ENCODE assay signal across 8 cellular contexts in genomic region chr7:1811850-1812692, GRCh38.
A peak's percentile ranks its signal among the peaks of the same experiment; 100 is the strongest.
DNase-seq lines count a peak whose midpoint lies in the region; ATAC-seq, FAIRE-seq and TF ChIP-seq lines count a peak whose summit lies in the region.

No MANE protein-coding gene starts in this region.

- H3K4me1 Mint-ChIP-seq in CD4-positive, CD25-positive, alpha-beta regulatory T cell = no peaks in the 10 kb centered on the region
- no peaks in the 10 kb centered on the region for H3K4me1 Mint-ChIP-seq in activated T-cell treated with anti-CD3 and anti-CD28 coated beads, Interleukin-2, amount 50 U/mL, for 24 hours (ENCODE audit: low read depth)

- no peak for ATAC-seq in CD4-positive, CD25-positive, alpha-beta regulatory T cell (ENCODE audit: low read depth in 2 of 2)
- ATAC-seq in HG03045 (IDR thresholded peaks at IDR 0.05; ENCODE audit: unreplicated experiment) = no peak

- TF ChIP-seq CTCF in liver (IDR thresholded peaks at IDR 0.05; ENCODE audit: low read depth, low read length, missing input control) = peak; percentile 31

- DNase-seq in CD4-positive, CD25-positive, alpha-beta regulatory T cell = peak in 1 of 3 donors; percentile 15
- peak; percentile 47 for DNase-seq in HTR-8/SVneo (ENCODE audit: insufficient read length, low spot score)
- DNase-seq in adipocyte (ENCODE audit: low read depth) = peak; percentile 15
- DNase-seq in activated T-cell treated with anti-CD3 and anti-CD28 coated beads, Interleukin-2, amount 50 U/mL, for 24 hours = no peak
- DNase-seq in stimulated activated CD4-positive, alpha-beta T cell treated with anti-CD3 and anti-CD28 coated beads, Interleukin-4, amount 100 ng/mL, for 4 hours = no peak
- no peak for DNase-seq in NCI-H226

- no peaks in the 10 kb centered on the region for H3K27me3 ChIP-seq in CD4-positive, CD25-positive, alpha-beta regulatory T cell (ENCODE audit: control insufficient read depth, insufficient read depth, low read length)
- H3K27me3 ChIP-seq in adipocyte (replicated peaks; ENCODE audit: control insufficient read depth, insufficient read depth, low read length) (peaks cover 12% of the 10 kb centered on the region), liver (ENCODE audit: control insufficient read depth in 4 of 4, insufficient read depth in 4 of 4, low read length in 3 of 4) (no peaks in the 10 kb centered on the region)

- H3K9me3 Mint-ChIP-seq in CD4-positive, CD25-positive, alpha-beta regulatory T cell = no peaks in the 10 kb centered on the region
- H3K9me3 Mint-ChIP-seq in activated T-cell treated with anti-CD3 and anti-CD28 coated beads, Interleukin-2, amount 50 U/mL, for 24 hours = no peaks in the 10 kb centered on the region

- H3K27me3 Mint-ChIP-seq in CD4-positive, CD25-positive, alpha-beta regulatory T cell = no peaks in the 10 kb centered on the region
- H3K27me3 Mint-ChIP-seq in activated T-cell treated with anti-CD3 and anti-CD28 coated beads, Interleukin-2, amount 50 U/mL, for 24 hours = no peaks in the 10 kb centered on the region

- peak overlapping the region in 2 of 3 donors; percentile 64 to 73 for H3K27ac Mint-ChIP-seq in CD4-positive, CD25-positive, alpha-beta regulatory T cell
- H3K27ac Mint-ChIP-seq in activated T-cell treated with anti-CD3 and anti-CD28 coated beads, Interleukin-2, amount 50 U/mL, for 24 hours = no peak overlapping the region

- H3K9me3 ChIP-seq in CD4-positive, CD25-positive, alpha-beta regulatory T cell (ENCODE audit: control insufficient read depth in 2 of 2, low read length in 2 of 2) = no peaks in the 10 kb centered on the region
- H3K9me3 ChIP-seq in adipocyte (ENCODE audit: control insufficient read depth, low read length) (no peaks in the 10 kb centered on the region), liver (ENCODE audit: control insufficient read depth in 4 of 4, low read length in 3 of 4) (no peaks in the 10 kb centered on the region)

- 37% methylated on average over 13 of the region's 13 CpGs for WGBS in liver

- peak overlapping the region in 1 of 4 donors; percentile 13 for H3K4me3 Mint-ChIP-seq in CD4-positive, CD25-positive, alpha-beta regulatory T cell
- H3K4me3 Mint-ChIP-seq in activated T-cell treated with anti-CD3 and anti-CD28 coated beads, Interleukin-2, amount 50 U/mL, for 24 hours = no peak overlapping the region

- H3K36me3 ChIP-seq in CD4-positive, CD25-positive, alpha-beta regulatory T cell (ENCODE audit: control insufficient read depth, insufficient read depth, low read length) = peaks cover 5% of the 10 kb centered on the region
- H3K36me3 ChIP-seq in adipocyte (ENCODE audit: control insufficient read depth, insufficient read depth, low read length, severe bottlenecking) (no peaks in the 10 kb centered on the region), liver (ENCODE audit: control insufficient read depth in 4 of 4, insufficient read depth in 3 of 4, low read depth in 1 of 4, low read length in 3 of 4) (no peaks in the 10 kb centered on the region)

- no peak overlapping the region for H3K27ac ChIP-seq in CD4-positive, CD25-positive, alpha-beta regulatory T cell (ENCODE audit: insufficient read depth, low read length, poor library complexity, severe bottlenecking)
- H3K27ac ChIP-seq in liver (ENCODE audit: low read depth in 1 of 2, low read length in 2 of 2) = no peak overlapping the region

- H3K4me3 ChIP-seq in CD4-positive, CD25-positive, alpha-beta regulatory T cell (ENCODE audit: low read depth, low read length) = no peak overlapping the region
- no peak overlapping the region for H3K4me3 ChIP-seq in adipocyte (ENCODE audit: low read length)
- no peak overlapping the region for H3K4me3 ChIP-seq in liver (ENCODE audit: low read depth in 1 of 3, low read length in 3 of 3)

- no peaks in the 10 kb centered on the region for H3K36me3 Mint-ChIP-seq in CD4-positive, CD25-positive, alpha-beta regulatory T cell
- H3K36me3 Mint-ChIP-seq in activated T-cell treated with anti-CD3 and anti-CD28 coated beads, Interleukin-2, amount 50 U/mL, for 24 hours (ENCODE audit: low read depth) = peaks cover 9% of the 10 kb centered on the region

- FAIRE-seq in HTR-8/SVneo (lab: Jason Lieb, UNC) = no peak

- peak; percentile 64 to 80 for TF ChIP-seq RAD21 in liver (IDR thresholded peaks at IDR 0.05)

- no peaks in the 10 kb centered on the region for H3K4me1 ChIP-seq in CD4-positive, CD25-positive, alpha-beta regulatory T cell (ENCODE audit: control insufficient read depth, insufficient read depth, low read length, poor library complexity, severe bottlenecking)
- H3K4me1 ChIP-seq in adipocyte (ENCODE audit: control insufficient read depth, insufficient read depth, low read length) (peaks cover 7% of the 10 kb centered on the region), liver (ENCODE audit: control insufficient read depth in 4 of 4, insufficient read depth in 4 of 4, low read length in 3 of 4) (peaks cover 0 to 13% (median 8%) of the 10 kb centered on the region in 4 donors)

- H3K9ac ChIP-seq in adipocyte (ENCODE audit: low read length) = no peak overlapping the region
- H3K9ac ChIP-seq in liver (ENCODE audit: low read depth in 1 of 2, low read length in 2 of 2) = no peak overlapping the region

TF ChIP-seq in liver, 16 proteins besides CTCF, POLR2A, EP300 and RAD21:
- TF ChIP-seq EGR1 (IDR thresholded peaks at IDR 0.05; ENCODE audit: low read depth in 2 of 2) = no peak
- no peak for TF ChIP-seq YY1 (IDR thresholded peaks at IDR 0.05)
- TF ChIP-seq GABPA (IDR thresholded peaks at IDR 0.05 in 1 of 2, conservative IDR thresholded peaks at IDR 0.05 in 1 of 2) = no peak
- TF ChIP-seq, protein P1, sequence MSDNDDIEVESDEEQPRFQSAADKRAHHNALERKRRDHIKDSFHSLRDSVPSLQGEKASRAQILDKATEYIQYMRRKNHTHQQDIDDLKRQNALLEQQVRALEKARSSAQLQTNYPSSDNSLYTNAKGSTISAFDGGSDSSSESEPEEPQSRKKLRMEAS (IDR thresholded peaks at IDR 0.05) = no peak
- no peak for TF ChIP-seq HNF4G (IDR thresholded peaks at IDR 0.05)
- TF ChIP-seq FOXA2 (IDR thresholded peaks at IDR 0.05) = no peak
- TF ChIP-seq, protein P2, sequence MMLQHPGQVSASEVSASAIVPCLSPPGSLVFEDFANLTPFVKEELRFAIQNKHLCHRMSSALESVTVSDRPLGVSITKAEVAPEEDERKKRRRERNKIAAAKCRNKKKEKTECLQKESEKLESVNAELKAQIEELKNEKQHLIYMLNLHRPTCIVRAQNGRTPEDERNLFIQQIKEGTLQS (IDR thresholded peaks at IDR 0.05) = no peak

Comparison
In these comparisons a context has a peak if more than half of its experiments do, and no peak if none do; other contexts are left out.
1. DNase-seq: peak in HTR-8/SVneo (single experiment) and adipocyte (single experiment); none in activated T-cell treated with anti-CD3 and anti-CD28 coated beads, Interleukin-2, amount 50 U/mL, for 24 hours (single experiment), stimulated activated CD4-positive, alpha-beta T cell treated with anti-CD3 and anti-CD28 coated beads, Interleukin-4, amount 100 ng/mL, for 4 hours (0 of 2) and NCI-H226 (single experiment).